8 cellular contexts compared by ENCODE assay signal in the genomic region with DNA sequence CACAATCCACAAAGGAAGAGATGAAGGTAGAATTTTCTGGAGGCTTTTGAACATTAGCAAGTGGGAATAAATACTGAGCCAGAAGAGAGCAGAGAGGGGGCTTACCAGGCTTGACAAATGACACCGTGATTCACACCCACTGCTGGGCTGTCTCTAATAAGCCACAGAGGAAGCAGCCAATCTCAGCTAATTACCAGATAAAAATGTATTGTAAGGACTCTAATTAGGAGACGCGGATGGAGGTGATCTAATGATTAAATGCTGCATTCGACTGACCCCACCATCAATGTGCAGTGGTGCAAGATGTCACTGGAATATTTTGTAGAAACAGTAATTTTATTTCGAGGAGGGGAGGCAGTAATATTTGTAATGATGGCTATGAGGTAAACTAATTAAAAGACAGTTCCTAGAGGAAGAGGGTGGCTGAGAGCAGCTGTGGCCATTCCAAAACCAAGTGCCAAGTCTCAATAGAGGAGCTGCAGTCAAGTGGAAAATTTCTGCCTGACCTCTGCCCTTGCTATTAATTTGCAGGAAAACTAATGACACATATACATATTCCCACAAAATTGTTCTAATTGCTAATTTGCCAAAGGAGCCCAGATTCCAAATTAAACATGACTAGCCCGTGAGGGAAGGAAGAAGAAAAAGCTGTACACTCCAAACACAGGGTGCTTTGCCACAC.
DNase-seq lines count a peak whose midpoint lies in the region; ATAC-seq and TF ChIP-seq lines count a peak whose summit lies in the region.

No MANE protein-coding gene starts in this region.

- peaks cover 17% of the 10 kb centered on the region for H3K4me1 ChIP-seq in GM23338 (ENCODE audit: insufficient read depth)
- peaks cover 41% of the 10 kb centered on the region for H3K4me1 ChIP-seq in skeletal muscle satellite cell (ENCODE audit: control insufficient read depth, insufficient read depth, low read length)

- H3K36me3 ChIP-seq in GM23338 (ENCODE audit: insufficient read depth) (peaks cover 4% of the 10 kb centered on the region), skeletal muscle satellite cell (ENCODE audit: insufficient read depth, low read length) (peaks cover 45% of the 10 kb centered on the region)

- no peak overlapping the region for H3K4me3 ChIP-seq in GM23338
- H3K4me3 ChIP-seq in skeletal muscle satellite cell (ENCODE audit: low read length), result no peak overlapping the region

- ATAC-seq in GM23338 (no peak), left ventricle myocardium superior (peak; percentile 68), GM18868 (IDR thresholded peaks at IDR 0.05; ENCODE audit: unreplicated experiment) (no peak)

- CTCF ChIA-PET in activated CD4-positive, alpha-beta memory T cell treated with anti-CD3 and anti-CD28 coated beads, Interleukin-2, amount 10 ng/mL, durations not matched to agents 7 days and 5 days (lab: Charles Lee), result no interaction called here

- no peaks in the 10 kb centered on the region for H4K20me1 ChIP-seq in GM23338 (replicated peaks; ENCODE audit: insufficient read depth)

- H3K9ac ChIP-seq in skeletal muscle satellite cell (ENCODE audit: low read depth, low read length), result peak overlapping the region; percentile 69

- H3K9me2 ChIP-seq in GM23338 (ENCODE audit: insufficient read depth), result no peaks in the 10 kb centered on the region

- DNase-seq in GM23338 (ENCODE audit: low spot score), result no peak
- no peak for DNase-seq in activated CD4-positive, alpha-beta memory T cell treated with anti-CD3 and anti-CD28 coated beads, Interleukin-2, amount 10 ng/mL, durations not matched to agents 7 days and 5 days
- no peak for DNase-seq in left ventricle myocardium superior
- no peak for DNase-seq in SIG-M5 (lab: John Stamatoyannopoulos, UW)
- DNase-seq in medulla oblongata (ENCODE audit: extremely low spot score), result no peak
- no peak for DNase-seq in ureter (ENCODE audit: low spot score)

- no peak overlapping the region for H3K4me3 Mint-ChIP-seq in GM23338
- no peak overlapping the region for H3K4me3 Mint-ChIP-seq in activated CD4-positive, alpha-beta memory T cell treated with anti-CD3 and anti-CD28 coated beads, Interleukin-2, amount 10 ng/mL, durations not matched to agents 7 days and 5 days

- peaks cover 12% of the 10 kb centered on the region for H3K36me3 Mint-ChIP-seq in GM23338 (ENCODE audit: low read depth)
- peaks cover 80% of the 10 kb centered on the region for H3K36me3 Mint-ChIP-seq in activated CD4-positive, alpha-beta memory T cell treated with anti-CD3 and anti-CD28 coated beads, Interleukin-2, amount 10 ng/mL, durations not matched to agents 7 days and 5 days (ENCODE audit: low read depth)

- POLR2A ChIA-PET in activated CD4-positive, alpha-beta memory T cell treated with anti-CD3 and anti-CD28 coated beads, Interleukin-2, amount 10 ng/mL, durations not matched to agents 7 days and 5 days (lab: Charles Lee), result no interaction called here

- H3K27me3 Mint-ChIP-seq in GM23338 (ENCODE audit: insufficient read depth, low read depth, poor library complexity), result peaks cover 6% of the 10 kb centered on the region
- no peaks in the 10 kb centered on the region for H3K27me3 Mint-ChIP-seq in activated CD4-positive, alpha-beta memory T cell treated with anti-CD3 and anti-CD28 coated beads, Interleukin-2, amount 10 ng/mL, durations not matched to agents 7 days and 5 days

- no peak overlapping the region for H3K4me2 ChIP-seq in GM23338
- no peak overlapping the region for H3K4me2 ChIP-seq in skeletal muscle satellite cell (ENCODE audit: low read length)

- H3F3A ChIP-seq in GM23338 (replicated peaks; ENCODE audit: low read depth), result no peaks in the 10 kb centered on the region

- H3K4me1 Mint-ChIP-seq in GM23338, result peaks cover 35% of the 10 kb centered on the region
- H3K4me1 Mint-ChIP-seq in activated CD4-positive, alpha-beta memory T cell treated with anti-CD3 and anti-CD28 coated beads, Interleukin-2, amount 10 ng/mL, durations not matched to agents 7 days and 5 days, result peaks cover 52% of the 10 kb centered on the region

- H3K79me2 ChIP-seq in GM23338 (replicated peaks; ENCODE audit: insufficient read depth), result no peaks in the 10 kb centered on the region

- no peak for TF ChIP-seq CTCF in GM23338 (conservative IDR thresholded peaks at IDR 0.05; ENCODE audit: low read depth in 2 of 2)

- no peak overlapping the region for H2AFZ ChIP-seq in GM23338

- 0 out of 2 replicates have a peak overlapping the region, but pooled peaks have one; percentile 24 for H3K27ac Mint-ChIP-seq in GM23338
- H3K27ac Mint-ChIP-seq in activated CD4-positive, alpha-beta memory T cell treated with anti-CD3 and anti-CD28 coated beads, Interleukin-2, amount 10 ng/mL, durations not matched to agents 7 days and 5 days, result peak overlapping the region; percentile 73

- no peaks in the 10 kb centered on the region for H3K27me3 ChIP-seq in GM23338 (ENCODE audit: insufficient read depth)
- no peaks in the 10 kb centered on the region for H3K27me3 ChIP-seq in skeletal muscle satellite cell (ENCODE audit: control insufficient read depth, insufficient read depth, low read length)

- no peak overlapping the region for H3K27ac ChIP-seq in GM23338 (ENCODE audit: low read depth)

- H3K9me3 ChIP-seq in skeletal muscle satellite cell (replicated peaks; ENCODE audit: low read length), result no peaks in the 10 kb centered on the region

- intact Hi-C loops in left ventricle myocardium superior (cut with micrococcal nuclease), result no loop called here

- no peaks in the 10 kb centered on the region for H3K9me3 Mint-ChIP-seq in GM23338
- no peaks in the 10 kb centered on the region for H3K9me3 Mint-ChIP-seq in activated CD4-positive, alpha-beta memory T cell treated with anti-CD3 and anti-CD28 coated beads, Interleukin-2, amount 10 ng/mL, durations not matched to agents 7 days and 5 days

TF ChIP-seq in GM23338, 12 proteins besides CTCF, POLR2A, EP300 and RAD21 (continues in another document):
- TF ChIP-seq, protein P1, sequence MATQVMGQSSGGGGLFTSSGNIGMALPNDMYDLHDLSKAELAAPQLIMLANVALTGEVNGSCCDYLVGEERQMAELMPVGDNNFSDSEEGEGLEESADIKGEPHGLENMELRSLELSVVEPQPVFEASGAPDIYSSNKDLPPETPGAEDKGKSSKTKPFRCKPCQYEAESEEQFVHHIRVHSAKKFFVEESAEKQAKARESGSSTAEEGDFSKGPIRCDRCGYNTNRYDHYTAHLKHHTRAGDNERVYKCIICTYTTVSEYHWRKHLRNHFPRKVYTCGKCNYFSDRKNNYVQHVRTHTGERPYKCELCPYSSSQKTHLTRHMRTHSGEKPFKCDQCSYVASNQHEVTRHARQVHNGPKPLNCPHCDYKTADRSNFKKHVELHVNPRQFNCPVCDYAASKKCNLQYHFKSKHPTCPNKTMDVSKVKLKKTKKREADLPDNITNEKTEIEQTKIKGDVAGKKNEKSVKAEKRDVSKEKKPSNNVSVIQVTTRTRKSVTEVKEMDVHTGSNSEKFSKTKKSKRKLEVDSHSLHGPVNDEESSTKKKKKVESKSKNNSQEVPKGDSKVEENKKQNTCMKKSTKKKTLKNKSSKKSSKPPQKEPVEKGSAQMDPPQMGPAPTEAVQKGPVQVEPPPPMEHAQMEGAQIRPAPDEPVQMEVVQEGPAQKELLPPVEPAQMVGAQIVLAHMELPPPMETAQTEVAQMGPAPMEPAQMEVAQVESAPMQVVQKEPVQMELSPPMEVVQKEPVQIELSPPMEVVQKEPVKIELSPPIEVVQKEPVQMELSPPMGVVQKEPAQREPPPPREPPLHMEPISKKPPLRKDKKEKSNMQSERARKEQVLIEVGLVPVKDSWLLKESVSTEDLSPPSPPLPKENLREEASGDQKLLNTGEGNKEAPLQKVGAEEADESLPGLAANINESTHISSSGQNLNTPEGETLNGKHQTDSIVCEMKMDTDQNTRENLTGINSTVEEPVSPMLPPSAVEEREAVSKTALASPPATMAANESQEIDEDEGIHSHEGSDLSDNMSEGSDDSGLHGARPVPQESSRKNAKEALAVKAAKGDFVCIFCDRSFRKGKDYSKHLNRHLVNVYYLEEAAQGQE (IDR thresholded peaks at IDR 0.05; ENCODE audit: unreplicated experiment), result no peak
- no peak for TF ChIP-seq CREB1 (CRISPR knock-in tag; IDR thresholded peaks at IDR 0.05; ENCODE audit: low read depth)
- no peak for TF ChIP-seq POLR2AphosphoS5 (IDR thresholded peaks at IDR 0.05; ENCODE audit: low read depth)
- no peak for TF ChIP-seq ZNF114 (CRISPR knock-in tag; IDR thresholded peaks at IDR 0.05)
- no peak for TF ChIP-seq NANOG (IDR thresholded peaks at IDR 0.05; ENCODE audit: borderline replicate concordance)
